Comparison of ENCODE assay signal across 1 cellular context in the genomic region with DNA sequence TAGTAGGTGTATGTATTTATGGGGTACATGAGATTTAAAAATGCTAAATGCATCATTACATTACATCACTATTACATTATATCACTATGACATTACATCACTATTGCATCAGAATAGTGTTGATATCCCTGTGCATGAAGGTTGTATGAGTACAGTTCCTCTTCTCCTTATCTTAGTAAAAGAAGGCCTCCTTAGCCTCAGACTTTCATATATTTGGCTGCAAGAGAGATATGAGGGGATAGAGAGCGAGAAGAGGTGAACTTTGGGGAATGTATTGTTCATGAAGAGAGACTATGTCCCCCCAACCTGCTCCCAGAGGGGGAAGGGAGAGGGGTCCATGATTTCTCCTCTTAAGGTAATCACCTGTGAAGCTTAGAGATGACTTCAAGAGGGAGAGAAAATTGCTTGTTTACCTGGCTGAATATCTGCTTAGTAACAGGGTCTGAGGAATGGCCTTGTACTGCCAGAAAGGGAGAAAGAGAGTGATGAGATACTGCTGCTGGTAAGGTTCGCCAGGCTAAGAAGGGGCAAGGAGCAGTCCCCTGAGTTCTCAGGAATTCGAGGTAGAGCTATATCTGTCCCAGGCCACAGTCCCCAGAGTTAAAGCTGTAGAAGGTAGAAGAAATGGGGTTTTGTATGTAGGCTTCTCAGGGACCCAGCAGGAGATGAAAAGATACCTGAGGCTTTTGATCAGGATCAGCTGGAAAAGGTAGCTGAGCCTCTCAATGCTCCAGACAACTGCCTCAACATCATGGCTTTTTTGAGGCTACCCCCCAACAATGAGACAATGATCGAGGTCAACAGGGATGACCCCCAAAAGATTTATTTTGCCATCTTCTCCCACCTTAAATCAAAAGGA.
A peak's percentile ranks its signal among the peaks of the same experiment; 100 is the strongest.
TF ChIP-seq lines count a peak whose summit lies in the region.

No MANE protein-coding gene starts in this region.

TF ChIP-seq in K562, 482 proteins besides CTCF, POLR2A, EP300 and RAD21 (continued from another document):
- TF ChIP-seq, protein P1, sequence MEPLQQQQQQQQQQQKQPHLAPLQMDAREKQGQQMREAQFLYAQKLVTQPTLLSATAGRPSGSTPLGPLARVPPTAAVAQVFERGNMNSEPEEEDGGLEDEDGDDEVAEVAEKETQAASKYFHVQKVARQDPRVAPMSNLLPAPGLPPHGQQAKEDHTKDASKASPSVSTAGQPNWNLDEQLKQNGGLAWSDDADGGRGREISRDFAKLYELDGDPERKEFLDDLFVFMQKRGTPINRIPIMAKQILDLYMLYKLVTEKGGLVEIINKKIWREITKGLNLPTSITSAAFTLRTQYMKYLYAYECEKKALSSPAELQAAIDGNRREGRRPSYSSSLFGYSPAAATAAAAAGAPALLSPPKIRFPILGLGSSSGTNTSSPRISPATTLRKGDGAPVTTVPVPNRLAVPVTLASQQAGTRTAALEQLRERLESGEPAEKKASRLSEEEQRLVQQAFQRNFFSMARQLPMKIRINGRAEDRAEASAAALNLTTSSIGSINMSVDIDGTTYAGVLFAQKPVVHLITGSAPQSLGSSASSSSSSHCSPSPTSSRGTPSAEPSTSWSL (CRISPR knock-in tag; IDR thresholded peaks at IDR 0.05; ENCODE audit: borderline replicate concordance) = no peak
- TF ChIP-seq SMC3 (conservative IDR thresholded peaks at IDR 0.05; ENCODE audit: insufficient read depth, low read depth, low read length) (no peak), FOXA1 (IDR thresholded peaks at IDR 0.05; ENCODE audit: borderline replicate concordance) (no peak), ZNF280B (CRISPR knock-in tag; IDR thresholded peaks at IDR 0.05) (peak; percentile 68; the same call in 1 of the 2 replicates), ZNF24 (IDR thresholded peaks at IDR 0.05) (peak; percentile 60; the same call in 1 of the 2 replicates), CBFB (CRISPR knock-in tag; IDR thresholded peaks at IDR 0.05) (no peak; the same call in 1 of the 2 replicates), NR2F6 (CRISPR knock-in tag; IDR thresholded peaks at IDR 0.05) (no peak), E2F4 (CRISPR knock-in tag; IDR thresholded peaks at IDR 0.05; ENCODE audit: low read depth) (no peak), ZNF584 (CRISPR knock-in tag; IDR thresholded peaks at IDR 0.05; ENCODE audit: low read depth) (peak; percentile 97), PCBP1 (IDR thresholded peaks at IDR 0.05; ENCODE audit: low read depth, low read length, poor library complexity, severe bottlenecking) (no peak), ZNF445 (CRISPR knock-in tag; IDR thresholded peaks at IDR 0.05; ENCODE audit: low read depth) (no peak), ZNF780A (CRISPR knock-in tag; IDR thresholded peaks at IDR 0.05) (no peak), KAT8 (IDR thresholded peaks at IDR 0.05; ENCODE audit: low read depth) (no peak)
- TF ChIP-seq, protein P2, sequence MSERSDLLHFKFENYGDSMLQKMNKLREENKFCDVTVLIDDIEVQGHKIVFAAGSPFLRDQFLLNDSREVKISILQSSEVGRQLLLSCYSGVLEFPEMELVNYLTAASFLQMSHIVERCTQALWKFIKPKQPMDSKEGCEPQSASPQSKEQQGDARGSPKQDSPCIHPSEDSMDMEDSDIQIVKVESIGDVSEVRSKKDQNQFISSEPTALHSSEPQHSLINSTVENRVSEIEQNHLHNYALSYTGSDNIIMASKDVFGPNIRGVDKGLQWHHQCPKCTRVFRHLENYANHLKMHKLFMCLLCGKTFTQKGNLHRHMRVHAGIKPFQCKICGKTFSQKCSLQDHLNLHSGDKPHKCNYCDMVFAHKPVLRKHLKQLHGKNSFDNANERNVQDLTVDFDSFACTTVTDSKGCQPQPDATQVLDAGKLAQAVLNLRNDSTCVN (CRISPR knock-in tag; IDR thresholded peaks at IDR 0.05) = peak; percentile 71; the same call in 1 of the 2 replicates
- TF ChIP-seq, protein P3, sequence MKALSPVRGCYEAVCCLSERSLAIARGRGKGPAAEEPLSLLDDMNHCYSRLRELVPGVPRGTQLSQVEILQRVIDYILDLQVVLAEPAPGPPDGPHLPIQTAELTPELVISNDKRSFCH (CRISPR knock-in tag; IDR thresholded peaks at IDR 0.05) = no peak
- TF ChIP-seq, protein P3 (tag; IDR thresholded peaks at IDR 0.05) = peak; percentile 89
- TF ChIP-seq, protein P4, sequence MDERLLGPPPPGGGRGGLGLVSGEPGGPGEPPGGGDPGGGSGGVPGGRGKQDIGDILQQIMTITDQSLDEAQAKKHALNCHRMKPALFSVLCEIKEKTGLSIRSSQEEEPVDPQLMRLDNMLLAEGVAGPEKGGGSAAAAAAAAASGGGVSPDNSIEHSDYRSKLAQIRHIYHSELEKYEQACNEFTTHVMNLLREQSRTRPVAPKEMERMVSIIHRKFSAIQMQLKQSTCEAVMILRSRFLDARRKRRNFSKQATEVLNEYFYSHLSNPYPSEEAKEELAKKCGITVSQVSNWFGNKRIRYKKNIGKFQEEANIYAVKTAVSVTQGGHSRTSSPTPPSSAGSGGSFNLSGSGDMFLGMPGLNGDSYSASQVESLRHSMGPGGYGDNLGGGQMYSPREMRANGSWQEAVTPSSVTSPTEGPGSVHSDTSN (CRISPR knock-in tag; IDR thresholded peaks at IDR 0.05; ENCODE audit: low read depth) = no peak
- TF ChIP-seq, protein P4 (tag; conservative IDR thresholded peaks at IDR 0.05; ENCODE audit: low read depth) = peak; percentile 6; the same call in 1 of the 2 replicates
